Comparison of ENCODE assay signal across 8 cellular contexts in the genomic region with DNA sequence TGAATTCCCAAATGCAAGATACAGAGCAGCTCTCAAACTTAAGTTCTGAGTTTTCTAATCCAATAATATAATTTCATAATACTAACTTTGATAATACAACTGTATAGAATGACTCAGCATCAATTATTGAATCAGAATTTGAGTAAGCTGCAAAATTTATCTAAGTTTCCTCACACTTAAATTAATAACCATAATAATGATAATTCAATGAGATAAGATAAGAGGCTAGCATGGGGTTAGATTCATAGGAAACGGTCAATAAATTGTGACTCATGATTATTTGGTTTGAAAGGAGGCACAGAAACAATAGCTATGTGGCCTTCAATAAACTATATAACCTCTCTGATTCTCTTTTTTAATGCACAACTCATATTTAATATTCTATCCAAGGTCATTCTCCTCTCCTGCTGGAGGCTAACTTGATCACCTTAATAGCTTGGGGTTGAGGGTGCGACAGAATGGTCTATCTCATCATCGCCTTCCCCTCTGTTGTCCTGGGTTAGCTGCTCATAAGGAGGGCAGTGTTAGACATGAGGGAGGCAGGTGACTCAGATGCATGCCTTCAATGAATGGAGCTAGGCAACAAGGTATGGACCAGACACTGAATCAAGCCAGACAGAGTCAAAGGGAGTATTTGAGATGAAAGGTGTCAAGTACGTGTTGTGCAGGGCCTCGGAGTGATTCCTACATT. TPM values are rescaled to one million over a fixed set of nuclear protein-coding genes. Genes with fewer than 3 reads are reported as not detected.
DNase-seq lines count a peak whose midpoint lies in the region; ATAC-seq and TF ChIP-seq lines count a peak whose summit lies in the region.

No MANE protein-coding gene starts in this region.

- ATAC-seq in HG03342 (IDR thresholded peaks at IDR 0.05; ENCODE audit: unreplicated experiment) (no peak), GM19467 (IDR thresholded peaks at IDR 0.05; ENCODE audit: unreplicated experiment) (no peak)

- no peaks in the 10 kb centered on the region for H3K27me3 Mint-ChIP-seq in CD4-positive, alpha-beta memory T cell
- H3K27me3 Mint-ChIP-seq in activated CD4-positive, alpha-beta memory T cell treated with anti-CD3 and anti-CD28 coated beads for 36 hours, result no peaks in the 10 kb centered on the region

- H3K36me3 ChIP-seq in CD4-positive, alpha-beta memory T cell (ENCODE audit: insufficient read depth, low read length), result no peaks in the 10 kb centered on the region

- POLR2A ChIA-PET in CD4-positive, alpha-beta memory T cell (lab: Charles Lee; ENCODE audit: partially characterized antibody), result interaction anchor here (0.5 to 4.2 kb wide), 31 partner anchors 11 to 441 kb away, joined by 3 to 25 read pairs (median 7); a partner anchor contains a TSS
- POLR2A ChIA-PET in activated CD4-positive, alpha-beta memory T cell treated with anti-CD3 and anti-CD28 coated beads for 36 hours (lab: Charles Lee), result interaction anchor here (0.7 to 2.7 kb wide), 12 partner anchors 10 to 440 kb away, joined by 3 to 14 read pairs (median 5); a partner anchor contains a TSS

- peaks cover 34 to 38% (median 36%) of the 10 kb centered on the region in 4 donors for H3K4me1 Mint-ChIP-seq in CD4-positive, alpha-beta memory T cell
- H3K4me1 Mint-ChIP-seq in activated CD4-positive, alpha-beta memory T cell treated with anti-CD3 and anti-CD28 coated beads for 36 hours (ENCODE audit: low read depth), result peaks cover 36% of the 10 kb centered on the region

- DNase-seq in CD4-positive, alpha-beta memory T cell, result no peak
- DNase-seq in HL-60 (ENCODE audit: low read depth in 1 of 2, low spot score in 1 of 2), result no peak
- peak; percentile 27 for DNase-seq in activated CD4-positive, alpha-beta memory T cell treated with anti-CD3 and anti-CD28 coated beads for 36 hours
- DNase-seq in kidney tubule cell (ENCODE audit: low spot score), result peak; percentile 51
- no peak for DNase-seq in middle frontal gyrus (ENCODE audit: extremely low spot score, low spot score)
- no peak for DNase-seq in NCI-H1048 (lab: John Stamatoyannopoulos, UW)

- H3K4me3 ChIP-seq in CD4-positive, alpha-beta memory T cell (ENCODE audit: low read length in 2 of 2), result no peak overlapping the region
- no peak overlapping the region for H3K4me3 ChIP-seq in HL-60 (replicated peaks; ENCODE audit: insufficient read depth, low read length)

- no peaks in the 10 kb centered on the region for H3K9me3 ChIP-seq in CD4-positive, alpha-beta memory T cell (ENCODE audit: control insufficient read depth in 1 of 2, low read length in 2 of 2)

- TF ChIP-seq CTCF in HL-60 (IDR thresholded peaks at IDR 0.05; ENCODE audit: insufficient read depth, low read length), result no peak

- no peaks in the 10 kb centered on the region for H3K27me3 ChIP-seq in CD4-positive, alpha-beta memory T cell (ENCODE audit: insufficient read depth, low read length)
- no peaks in the 10 kb centered on the region for H3K27me3 ChIP-seq in HL-60 (ENCODE audit: insufficient read depth, poor library complexity, severe bottlenecking)

- H3K9me3 Mint-ChIP-seq in CD4-positive, alpha-beta memory T cell, result peaks cover 0 to 5% (median 0%) of the 10 kb centered on the region in 8 donors
- H3K9me3 Mint-ChIP-seq in activated CD4-positive, alpha-beta memory T cell treated with anti-CD3 and anti-CD28 coated beads for 36 hours, result peaks cover 3% of the 10 kb centered on the region

- H3K27ac Mint-ChIP-seq in CD4-positive, alpha-beta memory T cell, result peak overlapping the region; percentile 82 to 94 (median 91)
- peak overlapping the region; percentile 90 for H3K27ac Mint-ChIP-seq in activated CD4-positive, alpha-beta memory T cell treated with anti-CD3 and anti-CD28 coated beads for 36 hours

- intact Hi-C loops in CD4-positive, alpha-beta memory T cell (cut with micrococcal nuclease), result loop anchor here (5.0 kb wide), 3 partner anchors 140 to 750 kb away; a partner anchor contains a TSS
- intact Hi-C loops in activated CD4-positive, alpha-beta memory T cell treated with anti-CD3 and anti-CD28 coated beads for 36 hours (cut with micrococcal nuclease), result loop anchor here (5.0 kb wide), 2 partner anchors 385 to 655 kb away; a partner anchor contains a TSS

- CTCF ChIA-PET in CD4-positive, alpha-beta memory T cell (lab: Charles Lee; ENCODE audit: partially characterized antibody), result interaction anchor here (0.6 to 4.9 kb wide), 33 partner anchors 10 to 582 kb away, joined by 3 to 81 read pairs (median 5); a partner anchor contains a TSS
- CTCF ChIA-PET in activated CD4-positive, alpha-beta memory T cell treated with anti-CD3 and anti-CD28 coated beads for 36 hours (lab: Charles Lee), result interaction anchor here (0.8 to 4.9 kb wide), 26 partner anchors 8 to 443 kb away, joined by 3 to 77 read pairs (median 6); no protein-coding TSS in a partner anchor

- peak overlapping the region in 7 of 8 donors; percentile 34 to 69 (median 56) for H3K4me3 Mint-ChIP-seq in CD4-positive, alpha-beta memory T cell
- no peak overlapping the region for H3K4me3 Mint-ChIP-seq in activated CD4-positive, alpha-beta memory T cell treated with anti-CD3 and anti-CD28 coated beads for 36 hours

- H3K36me3 Mint-ChIP-seq in CD4-positive, alpha-beta memory T cell, result no peaks in the 10 kb centered on the region
- peaks cover 2% of the 10 kb centered on the region for H3K36me3 Mint-ChIP-seq in activated CD4-positive, alpha-beta memory T cell treated with anti-CD3 and anti-CD28 coated beads for 36 hours

- H3K4me1 ChIP-seq in CD4-positive, alpha-beta memory T cell (ENCODE audit: insufficient read depth, low read length), result peaks cover 58% of the 10 kb centered on the region

- H3K27ac ChIP-seq in CD4-positive, alpha-beta memory T cell (ENCODE audit: low read depth, low read length), result peak overlapping the region; percentile 51
- peak overlapping the region; percentile 87 for H3K27ac ChIP-seq in HL-60 (replicated peaks)

RNA-seq across cellular contexts. Expression of a gene that starts 36.2 kb away (rescaled TPM):
- total RNA-seq in CD4-positive, alpha-beta memory T cell, result not detected
- polyA plus RNA-seq in CD4-positive, alpha-beta memory T cell, result not detected
- not detected for total RNA-seq in activated CD4-positive, alpha-beta memory T cell treated with anti-CD3 and anti-CD28 coated beads for 36 hours

RNA-seq across cellular contexts. Expression of a gene that starts 45.3 kb away (rescaled TPM):
- not detected for total RNA-seq in CD4-positive, alpha-beta memory T cell
- not detected for polyA plus RNA-seq in CD4-positive, alpha-beta memory T cell
- not detected for total RNA-seq in activated CD4-positive, alpha-beta memory T cell treated with anti-CD3 and anti-CD28 coated beads for 36 hours

Comparison
In these comparisons a context has a peak if more than half of its experiments do, and no peak if none do; other contexts are left out.
1. DNase-seq: peak in activated CD4-positive, alpha-beta memory T cell treated with anti-CD3 and anti-CD28 coated beads for 36 hours (single experiment) and kidney tubule cell (single experiment); none in CD4-positive, alpha-beta memory T cell (0 of 5), HL-60 (0 of 2), middle frontal gyrus (single experiment) and NCI-H1048 (single experiment).